ENCODE assay signal across 10 cellular contexts in genomic region chr11:57777969-57778317, GRCh38. TPM values are rescaled to one million over a fixed set of nuclear protein-coding genes. Genes with fewer than 3 reads are reported as not detected.
DNase-seq lines count a peak whose midpoint lies in the region; ATAC-seq and TF ChIP-seq lines count a peak whose summit lies in the region.
"Had no signal": no experiment of that assay in that cellular context is flagged by ENCODE, and none has a peak within 500 bp of the region (broad histone marks: within the 10 kb centered on the region; RNA-seq: fewer than 3 reads in every experiment).

No MANE protein-coding gene starts in this region.

- no peak overlapping the region for H3K4me3 Mint-ChIP-seq in activated CD8-positive, alpha-beta memory T cell treated with anti-CD3 and anti-CD28 coated beads, Interleukin-2, amount 10 ng/mL, durations not matched to agents 7 days and 5 days

- H3K9ac ChIP-seq in parathyroid adenoma: no peak overlapping the region

- no peak overlapping the region for H2AFZ ChIP-seq in parathyroid adenoma

- peak overlapping the region; percentile 75 for H3K4me2 ChIP-seq in parathyroid adenoma (ENCODE audit: low read length)

- no peak overlapping the region for H3K27ac Mint-ChIP-seq in activated CD8-positive, alpha-beta memory T cell treated with anti-CD3 and anti-CD28 coated beads, Interleukin-2, amount 10 ng/mL, durations not matched to agents 7 days and 5 days

- no peaks in the 10 kb centered on the region for H3K27me3 ChIP-seq in BE2C
- H3K27me3 ChIP-seq in parathyroid adenoma (ENCODE audit: control insufficient read depth, insufficient read depth, low read length): no peaks in the 10 kb centered on the region

- ATAC-seq in activated CD8-positive, alpha-beta memory T cell treated with anti-CD3 and anti-CD28 coated beads, Interleukin-2, amount 10 ng/mL, durations not matched to agents 7 days and 5 days: no peak
- ATAC-seq in GM19395 (IDR thresholded peaks at IDR 0.05; ENCODE audit: unreplicated experiment) (no peak), HG03378 (IDR thresholded peaks at IDR 0.05; ENCODE audit: unreplicated experiment) (no peak)

- peak overlapping the region; percentile 6; the same call in 1 of the 2 replicates for H3K4me3 ChIP-seq in BE2C (ENCODE audit: low read depth, low read length)
- H3K4me3 ChIP-seq in parathyroid adenoma (ENCODE audit: low read depth, low read length): peak overlapping the region; percentile 43

- H3K4me1 ChIP-seq in BE2C (peaks cover 2% of the 10 kb centered on the region; the same call in 1 of the 2 replicates), parathyroid adenoma (peaks cover 48% of the 10 kb centered on the region)

- DNase-seq in BE2C: no peak
- peak; percentile 62 for DNase-seq in SW480 (ENCODE audit: low spot score)
- peak; percentile 30 for DNase-seq in globus pallidus (ENCODE audit: low spot score)
- no peak for DNase-seq in midbrain (lab: John Stamatoyannopoulos, UW)
- no peak for DNase-seq in activated CD8-positive, alpha-beta memory T cell treated with anti-CD3 and anti-CD28 coated beads, Interleukin-2, amount 10 ng/mL, durations not matched to agents 7 days and 5 days
- DNase-seq: NCI-H1930 had no signal

- peaks cover 18% of the 10 kb centered on the region for H3K79me2 ChIP-seq in parathyroid adenoma

- H3K9me3 ChIP-seq in BE2C (no peaks in the 10 kb centered on the region), parathyroid adenoma (ENCODE audit: control insufficient read depth, low read length) (no peaks in the 10 kb centered on the region)

- TF ChIP-seq CTCF in BE2C (IDR thresholded peaks at IDR 0.05; ENCODE audit: low read depth, low read length) (no peak), parathyroid adenoma (IDR thresholded peaks at IDR 0.05) (no peak)

- H3K36me3 ChIP-seq in BE2C: no peaks in the 10 kb centered on the region
- no peaks in the 10 kb centered on the region for H3K36me3 ChIP-seq in parathyroid adenoma (ENCODE audit: control insufficient read depth, insufficient read depth, low read length)

- peak overlapping the region; percentile 87 for H3K27ac ChIP-seq in parathyroid adenoma

- H3K4me1 Mint-ChIP-seq in activated CD8-positive, alpha-beta memory T cell treated with anti-CD3 and anti-CD28 coated beads, Interleukin-2, amount 10 ng/mL, durations not matched to agents 7 days and 5 days: peaks cover 19% of the 10 kb centered on the region

- no peaks in the 10 kb centered on the region for H3K27me3 Mint-ChIP-seq in activated CD8-positive, alpha-beta memory T cell treated with anti-CD3 and anti-CD28 coated beads, Interleukin-2, amount 10 ng/mL, durations not matched to agents 7 days and 5 days

- peaks cover 1% of the 10 kb centered on the region for H3K36me3 Mint-ChIP-seq in activated CD8-positive, alpha-beta memory T cell treated with anti-CD3 and anti-CD28 coated beads, Interleukin-2, amount 10 ng/mL, durations not matched to agents 7 days and 5 days

- H3K9me3 Mint-ChIP-seq in activated CD8-positive, alpha-beta memory T cell treated with anti-CD3 and anti-CD28 coated beads, Interleukin-2, amount 10 ng/mL, durations not matched to agents 7 days and 5 days (ENCODE audit: low read depth): no peaks in the 10 kb centered on the region

- CTCF ChIA-PET in activated CD8-positive, alpha-beta memory T cell treated with anti-CD3 and anti-CD28 coated beads, Interleukin-2, amount 10 ng/mL, durations not matched to agents 7 days and 5 days (lab: Charles Lee): interaction anchor here (0.9 to 3.2 kb wide), 2 partner anchors 21 to 23 kb away, joined by 3 to 9 read pairs; no protein-coding TSS in a partner anchor

RNA-seq across cellular contexts. Expression of gene CTNND1, which starts 16.3 kb away (rescaled TPM):
- 39.9 TPM for polyA plus RNA-seq in BE2C (2012; ENCODE audit: insufficient read depth, insufficient read length, low read depth)
- total RNA-seq in activated CD8-positive, alpha-beta memory T cell treated with anti-CD3 and anti-CD28 coated beads, Interleukin-2, amount 10 ng/mL, durations not matched to agents 7 days and 5 days: 1 to 10 TPM; 5.0 to 7.7 TPM

RNA-seq across cellular contexts. Expression of gene BTBD18, which starts 26.3 kb away (rescaled TPM):
- not detected for polyA plus RNA-seq in BE2C (2012; ENCODE audit: insufficient read depth, insufficient read length, low read depth)
- not detected for total RNA-seq in activated CD8-positive, alpha-beta memory T cell treated with anti-CD3 and anti-CD28 coated beads, Interleukin-2, amount 10 ng/mL, durations not matched to agents 7 days and 5 days
- total RNA-seq: kidney epithelial cell had no signal

RNA-seq across cellular contexts. Expression of gene SELENOH, which starts 36.7 kb away (rescaled TPM):
- polyA plus RNA-seq in BE2C (2012; ENCODE audit: insufficient read depth, insufficient read length, low read depth): 58.1 TPM
- 100 to 1,000 TPM; 114 to 145 TPM for total RNA-seq in activated CD8-positive, alpha-beta memory T cell treated with anti-CD3 and anti-CD28 coated beads, Interleukin-2, amount 10 ng/mL, durations not matched to agents 7 days and 5 days

Comparison
In these comparisons a context has a peak if more than half of its experiments do, and no peak if none do; other contexts are left out.
1. DNase-seq: peak in SW480 (single experiment) and globus pallidus (single experiment); none in BE2C (single experiment), midbrain (single experiment) and activated CD8-positive, alpha-beta memory T cell treated with anti-CD3 and anti-CD28 coated beads, Interleukin-2, amount 10 ng/mL, durations not matched to agents 7 days and 5 days (single experiment).